In the genomic region with DNA sequence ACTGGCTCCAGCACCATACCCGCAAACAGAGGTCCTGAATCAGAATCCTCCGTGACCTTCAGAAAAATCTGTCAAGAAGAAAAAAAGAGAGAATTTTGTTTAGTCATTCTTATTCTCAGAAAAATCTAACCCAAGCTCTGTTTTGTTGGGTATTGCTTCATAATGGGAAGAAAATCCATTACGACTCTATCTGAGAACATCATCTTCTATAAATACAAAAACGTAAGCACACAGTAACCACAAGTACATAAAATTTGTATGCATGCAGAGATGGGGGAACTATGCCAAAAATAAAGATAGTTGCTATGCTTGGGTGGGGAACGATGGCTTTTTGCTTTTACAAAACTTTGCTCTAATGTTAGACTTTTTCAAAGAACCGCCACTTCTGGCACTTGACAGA, we compare ENCODE assay signal across 17 cellular contexts.
A peak's percentile ranks its signal among the peaks of the same experiment; 100 is the strongest.
DNase-seq lines count a peak whose midpoint lies in the region; ATAC-seq and TF ChIP-seq lines count a peak whose summit lies in the region.
"Had no signal": no experiment of that assay in that cellular context is flagged by ENCODE, and none has a peak within 500 bp of the region (broad histone marks: within the 10 kb centered on the region; RNA-seq: fewer than 3 reads in every experiment).

No MANE protein-coding gene starts in this region.

- H3K36me3 ChIP-seq in GM23248 (ENCODE audit: low read depth): no peaks in the 10 kb centered on the region
- H3K36me3 ChIP-seq: BE2C, SJCRH30 had no signal

- H3K27ac Mint-ChIP-seq in chondrocyte (ENCODE audit: unreplicated experiment): peak overlapping the region; percentile 89
- H3K27ac Mint-ChIP-seq: natural killer cell had no signal

- H3K9me3 ChIP-seq in GM23248 (ENCODE audit: low read depth) (no peaks in the 10 kb centered on the region), right cardiac atrium (ENCODE audit: control insufficient read depth, low read length) (no peaks in the 10 kb centered on the region)
- H3K9me3 ChIP-seq: BE2C, SJCRH30 had no signal

- no peak overlapping the region for H2AFZ ChIP-seq in GM23248

- in situ Hi-C loops in GM23248 (cut with MboI): loop anchor here (25.0 kb wide), 1 partner anchor 776 kb away; a partner anchor contains a TSS

- H3K9me3 Mint-ChIP-seq in chondrocyte (ENCODE audit: low read depth): no peaks in the 10 kb centered on the region
- H3K9me3 Mint-ChIP-seq: natural killer cell, type B pancreatic cell had no signal

- H3K9ac ChIP-seq in GM23248: peak overlapping the region; percentile 32; the same call in 1 of the 2 replicates

- peaks cover 32% of the 10 kb centered on the region for H3F3A ChIP-seq in GM23248 (ENCODE audit: insufficient read depth)

- peak; percentile 46 for ATAC-seq in omental fat pad (ENCODE audit: low FRiP score)
- no peak for ATAC-seq in right cardiac atrium

- H3K4me3 ChIP-seq in AG10803 (ENCODE audit: low read length) (no peak overlapping the region), GM23248 (no peak overlapping the region), right cardiac atrium (ENCODE audit: low read length) (no peak overlapping the region)
- H3K4me3 ChIP-seq: SJCRH30 had no signal

- H3K27me3 Mint-ChIP-seq in chondrocyte (ENCODE audit: low read depth): no peaks in the 10 kb centered on the region
- H3K27me3 Mint-ChIP-seq: type B pancreatic cell had no signal

- no peaks in the 10 kb centered on the region for H3K36me3 Mint-ChIP-seq in chondrocyte (ENCODE audit: low read depth)
- H3K36me3 Mint-ChIP-seq: natural killer cell, type B pancreatic cell had no signal

- H3K4me2 ChIP-seq in GM23248 (ENCODE audit: unreplicated experiment): no peak overlapping the region

- H3K27ac ChIP-seq in GM23248 (peak overlapping the region; percentile 59), right cardiac atrium (ENCODE audit: low read length) (no peak overlapping the region)
- H3K27ac ChIP-seq: HL-60, SJCRH30 had no signal

- no peaks in the 10 kb centered on the region for H4K20me1 ChIP-seq in GM23248 (ENCODE audit: insufficient read depth)

- no peaks in the 10 kb centered on the region for H3K79me2 ChIP-seq in GM23248 (ENCODE audit: insufficient read depth)

- H3K27me3 ChIP-seq in GM23248 (replicated peaks; ENCODE audit: insufficient read depth) (no peaks in the 10 kb centered on the region), right cardiac atrium (ENCODE audit: control insufficient read depth, insufficient read depth) (no peaks in the 10 kb centered on the region)
- H3K27me3 ChIP-seq: BE2C, SJCRH30 had no signal

- H3K4me1 Mint-ChIP-seq in chondrocyte (ENCODE audit: low read depth): peaks cover 77% of the 10 kb centered on the region

- H3K9me2 ChIP-seq in GM23248 (ENCODE audit: insufficient read depth): no peaks in the 10 kb centered on the region

- H3K4me1 ChIP-seq in GM23248 (ENCODE audit: insufficient read depth) (peaks cover 25% of the 10 kb centered on the region), right cardiac atrium (ENCODE audit: control insufficient read depth, insufficient read depth, low read length) (peaks cover 6% of the 10 kb centered on the region)

- no peak overlapping the region for H3K4me3 Mint-ChIP-seq in chondrocyte (ENCODE audit: unreplicated experiment)
- H3K4me3 Mint-ChIP-seq: natural killer cell, type B pancreatic cell had no signal

- 47 to 61% methylated on average over 6 of the region's 6 CpGs for WGBS in GM23248 (ENCODE audit: low coverage in 1 of 2, low lambda C conversion rate in 2 of 2, missing lambda C conversion rate in 2 of 2), 2 experiments
- WGBS in right cardiac atrium: 67% methylated on average over 6 of the region's 6 CpGs

- TF ChIP-seq CTCF in AG10803 (conservative IDR thresholded peaks at IDR 0.05; ENCODE audit: low read length) (no peak), chondrocyte (IDR thresholded peaks at IDR 0.05) (no peak), omental fat pad (IDR thresholded peaks at IDR 0.05) (no peak)

- intact Hi-C loops in right cardiac atrium (cut with DNase I): no loop called here

- DNase-seq in AG10803 (ENCODE audit: low read depth): peak; percentile 58
- DNase-seq in GM23248: peak; percentile 63
- DNase-seq in chondrocyte (ENCODE audit: low spot score): no peak
- DNase-seq in omental fat pad (ENCODE audit: low spot score): no peak
- DNase-seq in NCI-H2081 (lab: John Stamatoyannopoulos, UW): no peak
- no peak for DNase-seq in stimulated activated CD4-positive, alpha-beta T cell treated with anti-CD3 and anti-CD28 coated beads, Interleukin-1b, Interleukin-23, amount 100 ng/mL, for 48 hours
- DNase-seq in NCI-H1417 (lab: John Stamatoyannopoulos, UW): no peak
- no peak for DNase-seq in right cardiac atrium
- DNase-seq: activated effector memory CD4-positive, alpha-beta T cell treated with Interleukin-2 at 50 U/mL for 16 hours; BE2C; DMS79 treated with DMSO at 0.1 percent for 48 hours; natural killer cell; NCI-H146; NCI-H446; SJCRH30 had no signal

Comparison
In these comparisons a context has a peak if more than half of its experiments do, and no peak if none do; other contexts are left out.
1. DNase-seq: peak in AG10803 (single experiment) and GM23248 (single experiment); none in chondrocyte (single experiment), omental fat pad (single experiment), NCI-H2081 (0 of 2), stimulated activated CD4-positive, alpha-beta T cell treated with anti-CD3 and anti-CD28 coated beads, Interleukin-1b, Interleukin-23, amount 100 ng/mL, for 48 hours (single experiment), NCI-H1417 (0 of 3) and right cardiac atrium (0 of 3).